Comparison of ENCODE assay signal across 8 cellular contexts in genomic region chr7:23469150-23469960, GRCh38. TPM values are rescaled to one million over a fixed set of nuclear protein-coding genes. Genes with fewer than 3 reads are reported as not detected.
DNase-seq lines count a peak whose midpoint lies in the region; ATAC-seq, FAIRE-seq and TF ChIP-seq lines count a peak whose summit lies in the region.

No MANE protein-coding gene starts in this region.

- intact Hi-C loops in aorta (cut with DNase I): no loop called here

- CTCF ChIA-PET in RWPE1 (lab: Yijun Ruan, JAX): interaction anchor here (0.6 to 1.7 kb wide), 2 partner anchors 13 to 124 kb away, joined by 3 to 4 read pairs; no protein-coding TSS in a partner anchor

- FAIRE-seq in bronchial epithelial cell (lab: Jason Lieb, UNC): no peak

- peak overlapping the region; percentile 97 for H3K4me3 ChIP-seq in BE2C (ENCODE audit: low read depth, low read length)
- H3K4me3 ChIP-seq in bronchial epithelial cell (ENCODE audit: low read depth, low read length): peak overlapping the region; percentile 27
- peak overlapping the region in 1 of 2 donors; percentile 1 for H3K4me3 ChIP-seq in aorta (ENCODE audit: low read length in 2 of 2)

- DNase-seq in BE2C (peak; percentile 60), RWPE1 (ENCODE audit: low spot score) (no peak), bronchial epithelial cell (ENCODE audit: low read depth) (no peak), lung microvascular endothelial cell (ENCODE audit: low read depth in 2 of 2) (peak; percentile 49 to 52), aorta (no peak)

- H3K36me3 ChIP-seq in BE2C (peaks cover 15% of the 10 kb centered on the region), bronchial epithelial cell (ENCODE audit: control insufficient read depth, insufficient read depth, low read length) (no peaks in the 10 kb centered on the region), aorta (ENCODE audit: control insufficient read depth in 1 of 2, insufficient read depth in 2 of 2, low read length in 1 of 2) (no peaks in the 10 kb centered on the region)

- ATAC-seq in aorta (ENCODE audit: low FRiP score) (peak; percentile 54), HG03460 (IDR thresholded peaks at IDR 0.05; ENCODE audit: unreplicated experiment) (no peak), GM19351 (IDR thresholded peaks at IDR 0.05; ENCODE audit: unreplicated experiment) (no peak)

- peak; percentile 60 for TF ChIP-seq POLR2A in GM18526 (IDR thresholded peaks at IDR 0.05; ENCODE audit: extremely low read depth, insufficient read length)

- POLR2A ChIA-PET in RWPE1 (lab: Yijun Ruan, JAX; ENCODE audit: low non-redundant PET): no interaction called here

- H3K4me1 ChIP-seq in BE2C (no peaks in the 10 kb centered on the region; the same call in 1 of the 2 replicates), aorta (ENCODE audit: control insufficient read depth in 1 of 2, insufficient read depth in 2 of 2, low read length in 2 of 2) (no peaks in the 10 kb centered on the region)

- WGBS in aorta, 2 donors: 1 to 2% methylated on average over 52 to 91 of the region's 91 CpGs

- H3K9me3 ChIP-seq in BE2C: no peaks in the 10 kb centered on the region
- H3K9me3 ChIP-seq in aorta (ENCODE audit: control insufficient read depth, low read length): no peaks in the 10 kb centered on the region

- TF ChIP-seq CTCF in BE2C (IDR thresholded peaks at IDR 0.05; ENCODE audit: low read depth, low read length) (no peak), RWPE1 (conservative IDR thresholded peaks at IDR 0.05; ENCODE audit: low read depth) (no peak), bronchial epithelial cell (IDR thresholded peaks at IDR 0.05; ENCODE audit: insufficient read depth, low read length, severe bottlenecking) (no peak)

- peak overlapping the region; percentile 98 for H3K27ac ChIP-seq in RWPE1
- no peak overlapping the region for H3K27ac ChIP-seq in aorta (ENCODE audit: low read depth in 1 of 2, low read length in 2 of 2)

- H3K27me3 ChIP-seq in BE2C: no peaks in the 10 kb centered on the region
- H3K27me3 ChIP-seq in bronchial epithelial cell (ENCODE audit: control insufficient read depth, insufficient read depth, low read length): peaks cover 59% of the 10 kb centered on the region
- peaks cover 0 to 2% of the 10 kb centered on the region in 2 donors for H3K27me3 ChIP-seq in aorta (ENCODE audit: control insufficient read depth in 1 of 2, insufficient read depth in 2 of 2, low read length in 1 of 2)

RNA-seq across cellular contexts. Expression of gene IGF2BP3, which starts 0.9 kb away (rescaled TPM):
- 15.8 TPM for polyA plus RNA-seq in BE2C (2012; ENCODE audit: insufficient read depth, insufficient read length, low read depth)
- total RNA-seq in bronchial epithelial cell (4.6 and 12.4 TPM in 2 replicates), lung microvascular endothelial cell (6.0 and 23.1 TPM in 2 replicates), aorta (1 to 10 TPM in 1 of 2 donors, under 1 TPM in 1; 0.71 to 1.6 TPM)
- under 1 TPM in 1 of 2 donors, not detected in 1; 0.08 TPM for polyA plus RNA-seq in aorta

Comparison
In these comparisons a context has a peak if more than half of its experiments do, and no peak if none do; other contexts are left out.
1. DNase-seq: peak in BE2C (single experiment) and lung microvascular endothelial cell (2 of 2); none in RWPE1 (single experiment), bronchial epithelial cell (single experiment) and aorta (0 of 2).